Comparison of ENCODE assay signal across 1 cellular context in genomic region chr17:57138956-57139576, GRCh38.
TF ChIP-seq lines count a peak whose summit lies in the region.

No MANE protein-coding gene starts in this region.

TF ChIP-seq in GM23338, 12 proteins besides CTCF, POLR2A, EP300 and RAD21 (continued from another document):
- no peak for TF ChIP-seq ZNF462 (CRISPR knock-in tag; IDR thresholded peaks at IDR 0.05)
- TF ChIP-seq NANOG (IDR thresholded peaks at IDR 0.05; ENCODE audit: borderline replicate concordance): no peak
- TF ChIP-seq JUNB (IDR thresholded peaks at IDR 0.05; ENCODE audit: unreplicated experiment): no peak
TF ChIP-seq in GM23338: peak in this region for 0.
